In the genomic region with DNA sequence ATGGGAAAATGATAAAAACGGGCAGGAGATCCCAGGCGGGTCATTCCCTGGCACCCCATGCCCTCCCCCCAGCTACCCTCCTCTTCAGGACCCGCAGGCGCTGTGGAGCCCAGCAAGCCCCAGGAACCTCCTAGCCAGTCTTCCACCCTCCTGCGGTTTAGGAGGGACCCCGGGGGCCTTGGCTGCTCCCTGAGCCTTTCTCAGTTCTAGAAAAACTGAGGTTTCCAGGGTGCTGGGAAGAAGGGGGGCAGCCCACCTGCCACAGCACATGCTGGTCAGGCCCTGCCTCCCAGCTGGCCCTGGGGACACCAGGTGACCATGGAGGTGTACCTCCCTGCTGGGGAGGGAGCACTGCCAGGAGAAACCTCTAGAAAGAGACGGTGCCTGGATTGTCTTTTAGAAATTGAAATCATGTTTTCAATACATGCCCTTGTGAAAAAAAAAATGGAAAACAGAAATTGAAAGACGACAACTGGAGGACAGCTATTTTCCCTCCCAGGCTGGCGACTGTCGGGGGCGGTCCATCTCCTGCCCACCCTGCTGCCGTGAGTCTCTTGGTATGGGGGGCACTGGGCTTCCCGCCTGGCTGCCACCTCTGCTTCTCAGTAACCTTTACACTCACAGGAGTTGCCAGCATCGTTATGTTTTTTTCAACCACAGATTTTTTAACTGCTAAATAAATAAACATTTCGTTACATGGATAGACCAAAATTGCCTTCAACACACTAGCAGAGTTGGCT, we compare ENCODE assay signal across 1 cellular context.
TF ChIP-seq lines count a peak whose summit lies in the region.

No MANE protein-coding gene starts in this region.

TF ChIP-seq in WTC11, 78 proteins besides CTCF, POLR2A, EP300 and RAD21 (continued from another document):
- TF ChIP-seq, protein P1, sequence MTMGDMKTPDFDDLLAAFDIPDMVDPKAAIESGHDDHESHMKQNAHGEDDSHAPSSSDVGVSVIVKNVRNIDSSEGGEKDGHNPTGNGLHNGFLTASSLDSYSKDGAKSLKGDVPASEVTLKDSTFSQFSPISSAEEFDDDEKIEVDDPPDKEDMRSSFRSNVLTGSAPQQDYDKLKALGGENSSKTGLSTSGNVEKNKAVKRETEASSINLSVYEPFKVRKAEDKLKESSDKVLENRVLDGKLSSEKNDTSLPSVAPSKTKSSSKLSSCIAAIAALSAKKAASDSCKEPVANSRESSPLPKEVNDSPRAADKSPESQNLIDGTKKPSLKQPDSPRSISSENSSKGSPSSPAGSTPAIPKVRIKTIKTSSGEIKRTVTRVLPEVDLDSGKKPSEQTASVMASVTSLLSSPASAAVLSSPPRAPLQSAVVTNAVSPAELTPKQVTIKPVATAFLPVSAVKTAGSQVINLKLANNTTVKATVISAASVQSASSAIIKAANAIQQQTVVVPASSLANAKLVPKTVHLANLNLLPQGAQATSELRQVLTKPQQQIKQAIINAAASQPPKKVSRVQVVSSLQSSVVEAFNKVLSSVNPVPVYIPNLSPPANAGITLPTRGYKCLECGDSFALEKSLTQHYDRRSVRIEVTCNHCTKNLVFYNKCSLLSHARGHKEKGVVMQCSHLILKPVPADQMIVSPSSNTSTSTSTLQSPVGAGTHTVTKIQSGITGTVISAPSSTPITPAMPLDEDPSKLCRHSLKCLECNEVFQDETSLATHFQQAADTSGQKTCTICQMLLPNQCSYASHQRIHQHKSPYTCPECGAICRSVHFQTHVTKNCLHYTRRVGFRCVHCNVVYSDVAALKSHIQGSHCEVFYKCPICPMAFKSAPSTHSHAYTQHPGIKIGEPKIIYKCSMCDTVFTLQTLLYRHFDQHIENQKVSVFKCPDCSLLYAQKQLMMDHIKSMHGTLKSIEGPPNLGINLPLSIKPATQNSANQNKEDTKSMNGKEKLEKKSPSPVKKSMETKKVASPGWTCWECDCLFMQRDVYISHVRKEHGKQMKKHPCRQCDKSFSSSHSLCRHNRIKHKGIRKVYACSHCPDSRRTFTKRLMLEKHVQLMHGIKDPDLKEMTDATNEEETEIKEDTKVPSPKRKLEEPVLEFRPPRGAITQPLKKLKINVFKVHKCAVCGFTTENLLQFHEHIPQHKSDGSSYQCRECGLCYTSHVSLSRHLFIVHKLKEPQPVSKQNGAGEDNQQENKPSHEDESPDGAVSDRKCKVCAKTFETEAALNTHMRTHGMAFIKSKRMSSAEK (CRISPR knock-in tag; IDR thresholded peaks at IDR 0.05; ENCODE audit: borderline replicate concordance): no peak
- TF ChIP-seq, protein P2, sequence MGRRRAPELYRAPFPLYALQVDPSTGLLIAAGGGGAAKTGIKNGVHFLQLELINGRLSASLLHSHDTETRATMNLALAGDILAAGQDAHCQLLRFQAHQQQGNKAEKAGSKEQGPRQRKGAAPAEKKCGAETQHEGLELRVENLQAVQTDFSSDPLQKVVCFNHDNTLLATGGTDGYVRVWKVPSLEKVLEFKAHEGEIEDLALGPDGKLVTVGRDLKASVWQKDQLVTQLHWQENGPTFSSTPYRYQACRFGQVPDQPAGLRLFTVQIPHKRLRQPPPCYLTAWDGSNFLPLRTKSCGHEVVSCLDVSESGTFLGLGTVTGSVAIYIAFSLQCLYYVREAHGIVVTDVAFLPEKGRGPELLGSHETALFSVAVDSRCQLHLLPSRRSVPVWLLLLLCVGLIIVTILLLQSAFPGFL (CRISPR knock-in tag; IDR thresholded peaks at IDR 0.05; ENCODE audit: borderline replicate concordance): no peak
- TF ChIP-seq, protein P3, sequence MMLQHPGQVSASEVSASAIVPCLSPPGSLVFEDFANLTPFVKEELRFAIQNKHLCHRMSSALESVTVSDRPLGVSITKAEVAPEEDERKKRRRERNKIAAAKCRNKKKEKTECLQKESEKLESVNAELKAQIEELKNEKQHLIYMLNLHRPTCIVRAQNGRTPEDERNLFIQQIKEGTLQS (CRISPR knock-in tag; conservative IDR thresholded peaks at IDR 0.05): no peak
TF ChIP-seq in WTC11: peak in this region for 0.
